19 cellular contexts compared by ENCODE assay signal in the genomic region with DNA sequence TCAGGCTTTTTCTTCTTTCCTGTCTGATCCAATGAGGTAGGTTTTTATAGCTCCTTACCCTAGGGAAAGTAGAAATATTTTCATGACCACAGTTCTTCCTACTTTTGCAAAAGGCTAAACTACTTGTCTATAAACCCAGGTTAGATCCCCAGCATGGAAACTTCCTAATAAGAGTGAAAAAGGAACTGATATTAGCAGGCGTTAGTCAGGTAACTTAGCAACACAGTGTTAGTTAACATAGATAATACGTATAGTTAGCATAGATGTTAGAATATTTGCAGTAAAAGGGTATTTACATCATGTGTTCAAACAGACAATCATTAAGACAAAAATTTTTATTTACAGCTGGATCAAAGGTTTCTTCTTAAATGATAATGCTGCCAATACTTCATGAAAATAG.
"Had no signal": no experiment of that assay in that cellular context is flagged by ENCODE, and none has a peak within 500 bp of the region (broad histone marks: within the 10 kb centered on the region; RNA-seq: fewer than 3 reads in every experiment).

No MANE protein-coding gene starts in this region.

- H3K4me3 ChIP-seq: heart right ventricle, lower lobe of right lung, prostate gland, thoracic aorta, vagina had no signal

- H3K9me3 ChIP-seq: heart right ventricle, lower lobe of right lung, prostate gland, thoracic aorta, vagina had no signal

- H3K27ac ChIP-seq: heart right ventricle, lower lobe of right lung, prostate gland, thoracic aorta, vagina, WERI-Rb-1 had no signal

- H3K4me1 ChIP-seq: heart right ventricle, lower lobe of right lung, prostate gland, vagina had no signal

- DNase-seq: activated CD4-positive, alpha-beta T cell treated with anti-CD3 and anti-CD28 coated beads, Interleukin-2, amount 50 U/mL, for 1 hour; activated CD4-positive, CD25-positive, alpha-beta regulatory T cell treated with anti-CD3 and anti-CD28 coated beads, Interleukin-2, amount 50 U/mL, for 72 hours; activated CD8-positive, alpha-beta T cell treated with anti-CD3 and anti-CD28 coated beads, Interleukin-2, amount 10 ng/mL, durations not matched to agents 7 days and 5 days; activated gamma-delta T cell treated with Interleukin-2 at 50 U/mL for 16 hours; aorta; foreskin fibroblast; heart right ventricle; left colon; lower lobe of right lung; naive thymus-derived CD4-positive, alpha-beta T cell; occipital lobe; stimulated activated CD4-positive, alpha-beta T cell treated with anti-CD3 and anti-CD28 coated beads, Interleukin-2, amount 100 ng/mL, for 48 hours; stimulated activated CD8-positive, alpha-beta memory T cell treated with anti-CD3 and anti-CD28 coated beads, Interleukin-4, amount 100 ng/mL, for 48 hours; stimulated activated naive CD4-positive, alpha-beta T cell treated with Interleukin-2 at 50 U/mL for 16 hours; WERI-Rb-1 had no signal

- H3K27me3 ChIP-seq: vagina had no signal

- H3K36me3 ChIP-seq: heart right ventricle, lower lobe of right lung, prostate gland, thoracic aorta, vagina, WERI-Rb-1 had no signal

- ATAC-seq: activated CD8-positive, alpha-beta T cell treated with anti-CD3 and anti-CD28 coated beads, Interleukin-2, amount 10 ng/mL, durations not matched to agents 7 days and 5 days; activated naive CD4-positive, alpha-beta T cell treated with anti-CD3 and anti-CD28 coated beads, Interleukin-2, amount 50 U/mL, for 72 hours; heart right ventricle; left colon; lower lobe of right lung; naive thymus-derived CD4-positive, alpha-beta T cell had no signal
